11 cellular contexts compared by ENCODE assay signal in the genomic region with DNA sequence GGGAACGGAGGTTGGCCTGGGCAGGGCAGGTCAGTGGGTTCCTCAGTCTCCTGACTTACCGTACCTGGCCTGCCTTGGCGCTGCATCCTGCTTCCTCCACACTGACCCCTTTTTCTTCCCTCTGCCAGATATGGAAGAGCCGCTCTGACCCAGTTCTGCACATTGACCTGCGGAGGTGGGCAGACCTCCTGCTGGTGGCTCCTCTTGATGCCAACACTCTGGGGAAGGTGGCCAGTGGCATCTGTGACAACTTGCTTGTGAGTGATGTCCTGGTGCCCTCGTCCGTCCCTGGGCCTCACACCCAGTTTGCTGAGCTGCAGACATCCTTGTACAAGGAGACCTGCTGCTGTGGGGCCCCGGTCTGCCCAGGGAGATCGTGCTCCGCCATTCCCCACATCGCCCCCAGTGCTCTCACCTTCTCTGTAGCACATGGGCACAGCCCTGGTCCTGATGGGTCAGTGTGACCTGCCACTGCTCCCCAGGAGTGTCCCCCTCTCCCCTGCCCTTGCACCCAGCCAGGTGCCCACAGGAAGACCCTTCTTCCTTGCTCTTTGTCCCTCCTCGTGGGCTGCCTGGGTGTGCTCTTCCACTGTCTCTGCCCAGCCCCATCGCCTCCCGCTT. TPM values are rescaled to one million over a fixed set of nuclear protein-coding genes. Genes with fewer than 3 reads are reported as not detected.
DNase-seq lines count a peak whose midpoint lies in the region; ATAC-seq, FAIRE-seq and TF ChIP-seq lines count a peak whose summit lies in the region.
"Had no signal": no experiment of that assay in that cellular context is flagged by ENCODE, and none has a peak within 500 bp of the region (broad histone marks: within the 10 kb centered on the region; RNA-seq: fewer than 3 reads in every experiment).

No MANE protein-coding gene starts in this region.

- no peak for DNase-seq in T-helper 2 cell treated with Interferon-gamma antibody and Interleukin-4, amounts not matched to agents 5 μg/mL and 100 μg/mL, for 36 hours (ENCODE audit: low spot score)
- DNase-seq in T-helper 2 cell (no peak), astrocyte (ENCODE audit: low read depth) (no peak), mesenchymal stem cell (no peak), A673 (ENCODE audit: low spot score) (no peak)
- DNase-seq in activated T-cell treated with anti-CD3 and anti-CD28 coated beads, Interleukin-2, amount 50 U/mL, for 24 hours = no peak
- DNase-seq: activated T-cell treated with anti-CD3 and anti-CD28 coated beads, Interleukin-2, amount 50 U/mL, for 4 hours; NCI-H1694 treated with DMSO at 0.1 percent for 48 hours had no signal

- peak overlapping the region; percentile 93 for H4K91ac ChIP-seq in mesenchymal stem cell (ENCODE audit: low read length)

- peak overlapping the region; percentile 87 to 89 for H3K18ac ChIP-seq in mesenchymal stem cell (ENCODE audit: low read depth in 1 of 2, low read length in 2 of 2)

- no TSS peak for BruUV-seq in A673 (replicated peaks; lab: Mats Ljungman, UMichigan)

- H3K27ac Mint-ChIP-seq in T-helper 2 cell treated with Interferon-gamma antibody and Interleukin-4, amounts not matched to agents 5 μg/mL and 100 μg/mL, for 36 hours = peak overlapping the region; percentile 91
- H3K27ac Mint-ChIP-seq in astrocyte (ENCODE audit: unreplicated experiment) = peak overlapping the region; percentile 43
- H3K27ac Mint-ChIP-seq in activated T-cell treated with anti-CD3 and anti-CD28 coated beads, Interleukin-2, amount 50 U/mL, for 24 hours = no peak overlapping the region

- peak overlapping the region; percentile 69 for H3K27ac ChIP-seq in astrocyte (ENCODE audit: low read depth, low read length)
- no peak overlapping the region for H3K27ac ChIP-seq in mesenchymal stem cell (ENCODE audit: low read length, poor library complexity, severe bottlenecking)
- peak overlapping the region; percentile 97 for H3K27ac ChIP-seq in subcutaneous abdominal adipose tissue (ENCODE audit: low read depth, low read length)
- no peak overlapping the region for H3K27ac ChIP-seq in A673 (ENCODE audit: low read depth, low read length, poor library complexity, severe bottlenecking)

- H2BK5ac ChIP-seq in mesenchymal stem cell (ENCODE audit: low read depth, low read length, poor library complexity, severe bottlenecking) = no peak overlapping the region

- no peak overlapping the region for H2AFZ ChIP-seq in astrocyte (ENCODE audit: low read depth, low read length)
- no peak overlapping the region for H2AFZ ChIP-seq in mesenchymal stem cell (ENCODE audit: low read depth, low read length)

- H2AK5ac ChIP-seq in mesenchymal stem cell (ENCODE audit: low read length, severe bottlenecking) = peak overlapping the region; percentile 11

- H4K20me1 ChIP-seq in astrocyte (ENCODE audit: insufficient read depth, low read length) = peaks cover 38% of the 10 kb centered on the region

- H3K4me2 ChIP-seq in astrocyte (ENCODE audit: low read length) (peak overlapping the region; percentile 75), mesenchymal stem cell (ENCODE audit: low read length, poor library complexity, severe bottlenecking) (no peak overlapping the region)

- no peaks in the 10 kb centered on the region for H3K9me3 Mint-ChIP-seq in T-helper 2 cell treated with Interferon-gamma antibody and Interleukin-4, amounts not matched to agents 5 μg/mL and 100 μg/mL, for 36 hours
- no peaks in the 10 kb centered on the region for H3K9me3 Mint-ChIP-seq in astrocyte (ENCODE audit: unreplicated experiment)
- no peaks in the 10 kb centered on the region for H3K9me3 Mint-ChIP-seq in activated T-cell treated with anti-CD3 and anti-CD28 coated beads, Interleukin-2, amount 50 U/mL, for 24 hours
- H3K9me3 Mint-ChIP-seq: activated T-cell treated with anti-CD3 and anti-CD28 coated beads, Interleukin-2, amount 50 U/mL, for 4 hours had no signal

- 96% methylated on average over 12 of the region's 14 CpGs for WGBS in mesenchymal stem cell

- peak overlapping the region; percentile 80 for H3K4me3 Mint-ChIP-seq in T-helper 2 cell treated with Interferon-gamma antibody and Interleukin-4, amounts not matched to agents 5 μg/mL and 100 μg/mL, for 36 hours
- H3K4me3 Mint-ChIP-seq in astrocyte (ENCODE audit: unreplicated experiment) = peak overlapping the region; percentile 64
- H3K4me3 Mint-ChIP-seq in activated T-cell treated with anti-CD3 and anti-CD28 coated beads, Interleukin-2, amount 50 U/mL, for 24 hours = no peak overlapping the region
- H3K4me3 Mint-ChIP-seq: activated T-cell treated with anti-CD3 and anti-CD28 coated beads, Interleukin-2, amount 50 U/mL, for 4 hours had no signal

- peak overlapping the region; percentile 45 for H2BK120ac ChIP-seq in mesenchymal stem cell (ENCODE audit: low read depth, low read length)

- H3K9ac ChIP-seq in astrocyte (ENCODE audit: low read length) = peak overlapping the region; percentile 66
- H3K9ac ChIP-seq in mesenchymal stem cell (ENCODE audit: low read length) = peak overlapping the region; percentile 80
- H3K9ac ChIP-seq in subcutaneous abdominal adipose tissue (ENCODE audit: low read length in 5 of 5) = peak overlapping the region; percentile 4 to 99 (median 46)

- peaks cover 10% of the 10 kb centered on the region for H3K79me1 ChIP-seq in mesenchymal stem cell (replicated peaks; ENCODE audit: low read length, poor library complexity, severe bottlenecking)

- H3K4me3 ChIP-seq in astrocyte (ENCODE audit: insufficient read depth, low read depth, low read length) (no peak overlapping the region), mesenchymal stem cell (ENCODE audit: insufficient read depth in 1 of 2, low read depth in 1 of 2, low read length in 2 of 2) (no peak overlapping the region), subcutaneous abdominal adipose tissue (ENCODE audit: low read depth in 1 of 5, low read length in 5 of 5) (peak overlapping the region; percentile 26 to 57 (median 50)), A673 (ENCODE audit: low read depth, low read length, poor library complexity, severe bottlenecking) (no peak overlapping the region)

- H3K79me2 ChIP-seq in astrocyte (ENCODE audit: insufficient read depth, low read length) = no peaks in the 10 kb centered on the region

- H3K36me3 ChIP-seq in astrocyte (ENCODE audit: insufficient read depth, low read length) (no peaks in the 10 kb centered on the region), mesenchymal stem cell (ENCODE audit: control insufficient read depth in 1 of 2, insufficient read depth in 2 of 2, low read depth in 1 of 2, low read length in 2 of 2) (peaks cover 8 to 32% of the 10 kb centered on the region in 2 experiments), subcutaneous abdominal adipose tissue (ENCODE audit: control insufficient read depth in 5 of 5, insufficient read depth in 5 of 5, low read length in 5 of 5) (peaks cover 0 to 9% (median 0%) of the 10 kb centered on the region in 5 donors), A673 (ENCODE audit: insufficient read depth, low read length, poor library complexity, severe bottlenecking) (no peaks in the 10 kb centered on the region)

- CTCF ChIA-PET in A673 (lab: Charles Lee) = no interaction called here

- H3K23ac ChIP-seq in mesenchymal stem cell (ENCODE audit: low read length in 2 of 2) = no peak overlapping the region

- peaks cover 72% of the 10 kb centered on the region for H3K4me1 Mint-ChIP-seq in T-helper 2 cell treated with Interferon-gamma antibody and Interleukin-4, amounts not matched to agents 5 μg/mL and 100 μg/mL, for 36 hours (ENCODE audit: low read depth)
- H3K4me1 Mint-ChIP-seq in astrocyte (ENCODE audit: low read depth, unreplicated experiment) = peaks cover 22% of the 10 kb centered on the region
- peaks cover 50% of the 10 kb centered on the region for H3K4me1 Mint-ChIP-seq in activated T-cell treated with anti-CD3 and anti-CD28 coated beads, Interleukin-2, amount 50 U/mL, for 24 hours (ENCODE audit: low read depth)

- POLR2A ChIA-PET in A673 (lab: Charles Lee; ENCODE audit: low non-redundant PET) = no interaction called here

- peak overlapping the region; percentile 48 to 75 for H3K4ac ChIP-seq in mesenchymal stem cell (ENCODE audit: low read depth in 1 of 2, low read length in 2 of 2)

- H3K14ac ChIP-seq in mesenchymal stem cell (ENCODE audit: low read length in 2 of 2) = peak overlapping the region in 1 of 2 experiments; percentile 70

- H4K8ac ChIP-seq in mesenchymal stem cell (ENCODE audit: low read length) = peak overlapping the region; percentile 41

- H3K27me3 ChIP-seq in astrocyte (ENCODE audit: insufficient read depth, low read length) (no peaks in the 10 kb centered on the region), mesenchymal stem cell (ENCODE audit: control insufficient read depth in 1 of 2, insufficient read depth in 1 of 2, low read length in 2 of 2) (no peaks in the 10 kb centered on the region), subcutaneous abdominal adipose tissue (ENCODE audit: control insufficient read depth in 5 of 5, insufficient read depth in 4 of 5, low read length in 5 of 5) (peaks cover 0 to 10% (median 0%) of the 10 kb centered on the region in 5 donors), A673 (replicated peaks; ENCODE audit: insufficient read depth, low read depth, low read length, poor library complexity) (no peaks in the 10 kb centered on the region)

- intact Hi-C loops in A673 (cut with micrococcal nuclease; ENCODE audit: unreplicated experiment) = no loop called here

- H3K4me1 ChIP-seq in astrocyte (ENCODE audit: insufficient read depth, low read length) (peaks cover 30% of the 10 kb centered on the region), mesenchymal stem cell (ENCODE audit: control insufficient read depth, insufficient read depth, low read depth, low read length) (peaks cover 34% of the 10 kb centered on the region), subcutaneous abdominal adipose tissue (ENCODE audit: control insufficient read depth in 5 of 5, insufficient read depth in 5 of 5, low read length in 5 of 5) (peaks cover 46 to 79% (median 70%) of the 10 kb centered on the region in 5 donors), A673 (ENCODE audit: insufficient read depth, low read length, poor library complexity, severe bottlenecking) (peaks cover 20% of the 10 kb centered on the region)

- ATAC-seq in HG02852 (IDR thresholded peaks at IDR 0.05; ENCODE audit: unreplicated experiment) = no peak
- ATAC-seq: activated T-cell treated with anti-CD3 and anti-CD28 coated beads, Interleukin-2, amount 50 U/mL, for 4 hours had no signal

- no peaks in the 10 kb centered on the region for H3K9me3 ChIP-seq in astrocyte (ENCODE audit: insufficient read depth, low read depth, low read length)
- no peaks in the 10 kb centered on the region for H3K9me3 ChIP-seq in mesenchymal stem cell (ENCODE audit: control insufficient read depth, low read length)
- H3K9me3 ChIP-seq in subcutaneous abdominal adipose tissue (ENCODE audit: control insufficient read depth in 5 of 5, low read length in 5 of 5) = no peaks in the 10 kb centered on the region
- no peaks in the 10 kb centered on the region for H3K9me3 ChIP-seq in A673 (ENCODE audit: low read depth, low read length, poor library complexity, severe bottlenecking)

- FAIRE-seq in astrocyte (lab: Jason Lieb, UNC) = no peak
- FAIRE-seq: A204.1 had no signal

- no peak for TF ChIP-seq CTCF in astrocyte (IDR thresholded peaks at IDR 0.05; ENCODE audit: insufficient read depth, low read depth, low read length)
- TF ChIP-seq CTCF in A673 (conservative IDR thresholded peaks at IDR 0.05; ENCODE audit: low read depth, low read length) = no peak

- H3K36me3 Mint-ChIP-seq in T-helper 2 cell treated with Interferon-gamma antibody and Interleukin-4, amounts not matched to agents 5 μg/mL and 100 μg/mL, for 36 hours (ENCODE audit: low read depth) = peaks cover 38% of the 10 kb centered on the region
- peaks cover 15% of the 10 kb centered on the region for H3K36me3 Mint-ChIP-seq in astrocyte (ENCODE audit: low read depth, unreplicated experiment)
- peaks cover 64% of the 10 kb centered on the region for H3K36me3 Mint-ChIP-seq in activated T-cell treated with anti-CD3 and anti-CD28 coated beads, Interleukin-2, amount 50 U/mL, for 24 hours (ENCODE audit: low read depth)

- peak overlapping the region; percentile 90 to 93 for H2BK12ac ChIP-seq in mesenchymal stem cell (ENCODE audit: low read length in 2 of 2)

- no peaks in the 10 kb centered on the region for H3K27me3 Mint-ChIP-seq in T-helper 2 cell treated with Interferon-gamma antibody and Interleukin-4, amounts not matched to agents 5 μg/mL and 100 μg/mL, for 36 hours (ENCODE audit: low read depth)
- no peaks in the 10 kb centered on the region for H3K27me3 Mint-ChIP-seq in astrocyte (ENCODE audit: low read depth, unreplicated experiment)
- no peaks in the 10 kb centered on the region for H3K27me3 Mint-ChIP-seq in activated T-cell treated with anti-CD3 and anti-CD28 coated beads, Interleukin-2, amount 50 U/mL, for 24 hours

- H2BK15ac ChIP-seq in mesenchymal stem cell (ENCODE audit: low read depth, poor library complexity, severe bottlenecking) = peak overlapping the region; percentile 46

RNA-seq across cellular contexts. Expression of gene PPCDC, which starts 21.0 kb away (rescaled TPM):
- total RNA-seq in astrocyte (7.3 and 7.5 TPM in 2 replicates), A673 (2021) (13.3 and 18.9 TPM in 2 replicates)
- polyA plus RNA-seq in mesenchymal stem cell (2013, experiment 1 of 2) = 4.0 TPM
- 4.6 TPM for polyA plus RNA-seq in mesenchymal stem cell (2013, experiment 2 of 2)

RNA-seq across cellular contexts. Expression of gene SCAMP5, which starts 49.0 kb away (rescaled TPM):
- total RNA-seq in astrocyte (18.7 and 23.1 TPM in 2 replicates), A673 (2021) (3.8 and 5.8 TPM in 2 replicates)
- polyA plus RNA-seq in mesenchymal stem cell (2013, experiment 1 of 2) = 2.4 TPM
- 2.2 TPM for polyA plus RNA-seq in mesenchymal stem cell (2013, experiment 2 of 2)

Comparison
In these comparisons a context has a peak if more than half of its experiments do, and no peak if none do; other contexts are left out.
1. H3K27ac ChIP-seq: peak in astrocyte (single experiment) and subcutaneous abdominal adipose tissue (single experiment); none in mesenchymal stem cell (single experiment) and A673 (single experiment).
2. H3K4me3 ChIP-seq: peak in subcutaneous abdominal adipose tissue (5 of 5); none in astrocyte (single experiment), mesenchymal stem cell (0 of 2) and A673 (single experiment).
3. Peak in every context shown above with its lines, with median percentiles within 50 percentile points of each other: H3K9ac ChIP-seq.